Comparison of ENCODE assay signal across 1 cellular context in genomic region chr7:105218939-105219770, GRCh38.
TF ChIP-seq lines count a peak whose summit lies in the region.

No MANE protein-coding gene starts in this region.

TF ChIP-seq in HEK293, 187 proteins besides CTCF, POLR2A, EP300 and RAD21:
- TF ChIP-seq ZNF518A (tag by site-specific recombination; conservative IDR thresholded peaks at IDR 0.05; ENCODE audit: low read depth) (no peak), ZBTB44 (tag by site-specific recombination; IDR thresholded peaks at IDR 0.05) (no peak), ZNF510 (tag by site-specific recombination; IDR thresholded peaks at IDR 0.05; ENCODE audit: insufficient replicate concordance) (no peak), ZFHX2 (tag by site-specific recombination; conservative IDR thresholded peaks at IDR 0.05) (peak; percentile 73), EGR2 (tag by site-specific recombination; IDR thresholded peaks at IDR 0.05; ENCODE audit: low read depth) (peak; percentile 76), MZF1 (tag by site-specific recombination; IDR thresholded peaks at IDR 0.05; ENCODE audit: borderline replicate concordance) (peak; percentile 77; the same call in 1 of the 2 replicates), ZNF366 (tag by site-specific recombination; conservative IDR thresholded peaks at IDR 0.05) (no peak)
